ENCODE assay signal across 16 cellular contexts in genomic region chr17:66602659-66603363, GRCh38.
DNase-seq lines count a peak whose midpoint lies in the region; ATAC-seq and TF ChIP-seq lines count a peak whose summit lies in the region.
"Had no signal": no experiment of that assay in that cellular context is flagged by ENCODE, and none has a peak within 500 bp of the region (broad histone marks: within the 10 kb centered on the region; RNA-seq: fewer than 3 reads in every experiment).

No MANE protein-coding gene starts in this region.

- no peak overlapping the region for H3K23ac ChIP-seq in mesendoderm (ENCODE audit: low read length)

- H3K18ac ChIP-seq in mesendoderm (ENCODE audit: low read length) = peak overlapping the region; percentile 8

- H4K5ac ChIP-seq in mesendoderm (ENCODE audit: low read length) = no peak overlapping the region

- no CpG with 5 or more reads among the region's 14 CpGs for WGBS in mesendoderm (ENCODE audit: extremely low coverage, insufficient coverage, low lambda C conversion rate)

- H3K4me3 ChIP-seq in fibroblast of lung (replicated peaks in 1 of 4; ENCODE audit: control extremely low read depth in 1 of 4, insufficient read depth in 1 of 4, low read depth in 3 of 4, low read length in 4 of 4) = peak overlapping the region in 1 of 4 experiments; percentile 4
- no peak overlapping the region for H3K4me3 ChIP-seq in mesendoderm (ENCODE audit: low read length)
- no peak overlapping the region for H3K4me3 ChIP-seq in BE2C (ENCODE audit: low read depth, low read length)
- H3K4me3 ChIP-seq: uterus had no signal

- no peaks in the 10 kb centered on the region for H3K36me3 ChIP-seq in fibroblast of lung (ENCODE audit: control insufficient read depth, insufficient read depth, low read length)
- H3K36me3 ChIP-seq in mesendoderm (ENCODE audit: control insufficient read depth, insufficient read depth, low read length) = no peaks in the 10 kb centered on the region
- H3K36me3 ChIP-seq in BE2C = no peaks in the 10 kb centered on the region
- H3K36me3 ChIP-seq: uterus had no signal

- H3K4me2 ChIP-seq in fibroblast of lung (ENCODE audit: extremely low read depth, insufficient read depth, low read length) = peak overlapping the region; percentile 44
- H3K4me2 ChIP-seq in mesendoderm (ENCODE audit: low read length) = no peak overlapping the region

- peaks cover 17% of the 10 kb centered on the region for H3K79me2 ChIP-seq in fibroblast of lung (ENCODE audit: control insufficient read depth, insufficient read depth, low read length)
- no peaks in the 10 kb centered on the region for H3K79me2 ChIP-seq in mesendoderm (ENCODE audit: control insufficient read depth, insufficient read depth, low read length)

- no peaks in the 10 kb centered on the region for H3K79me1 ChIP-seq in mesendoderm (ENCODE audit: low read length)

- H3K9me3 ChIP-seq in fibroblast of lung (ENCODE audit: control insufficient read depth, insufficient read depth, low read depth, low read length) (no peaks in the 10 kb centered on the region), BE2C (no peaks in the 10 kb centered on the region)
- H3K9me3 ChIP-seq: uterus had no signal

- H3K4ac ChIP-seq in mesendoderm (ENCODE audit: low read depth, low read length) = no peak overlapping the region

- H2AFZ ChIP-seq in fibroblast of lung (ENCODE audit: low read length) = no peak overlapping the region

- TF ChIP-seq CTCF in fibroblast of lung (conservative IDR thresholded peaks at IDR 0.05 in 1 of 2, IDR thresholded peaks at IDR 0.05 in 1 of 2; ENCODE audit: low read depth in 1 of 2, low read length in 2 of 2) (no peak), BE2C (IDR thresholded peaks at IDR 0.05; ENCODE audit: low read depth, low read length) (no peak)

- H3K56ac ChIP-seq in mesendoderm (ENCODE audit: low read length) = no peak overlapping the region

- ATAC-seq in SK-N-SH treated with all-trans-retinoic acid at 6 μM for 48 hours (peak; percentile 78), GM21528 (IDR thresholded peaks at IDR 0.05; ENCODE audit: low FRiP score, unreplicated experiment) (no peak)
- ATAC-seq: stimulated activated effector memory CD8-positive, alpha-beta T cell treated with anti-CD3 and anti-CD28 coated beads, Interleukin-12 subunit alpha, Interleukin-12 subunit beta, amount 100 ng/mL, for 72 hours had no signal

- DNase-seq in EL = peak; percentile 85
- DNase-seq in fibroblast of lung (ENCODE audit: low read depth in 2 of 2) = peak; percentile 56 to 90
- DNase-seq in mesendoderm = no peak
- DNase-seq in BE2C = no peak
- no peak for DNase-seq in NCI-H446 (lab: John Stamatoyannopoulos, UW)
- no peak for DNase-seq in NCI-H2227 (lab: John Stamatoyannopoulos, UW; ENCODE audit: unreplicated experiment)
- DNase-seq: activated naive CD8-positive, alpha-beta T cell treated with anti-CD3 and anti-CD28 coated beads for 36 hours; cortex of kidney; naive B cell; NCI-H2171 treated with DMSO at 0.1 percent for 48 hours; stimulated activated CD4-positive, alpha-beta T cell treated with anti-CD3 and anti-CD28 coated beads, Interleukin-2, amount 100 ng/mL, for 48 hours had no signal

- H2BK5ac ChIP-seq in mesendoderm (ENCODE audit: low read length) = no peak overlapping the region

- H2BK15ac ChIP-seq in mesendoderm (replicated peaks; ENCODE audit: low read depth) = no peak overlapping the region

- no peaks in the 10 kb centered on the region for H4K20me1 ChIP-seq in fibroblast of lung (ENCODE audit: control insufficient read depth, extremely low read depth, insufficient read depth, low read length)

- peak overlapping the region; percentile 54 for H3K27ac ChIP-seq in fibroblast of lung (ENCODE audit: insufficient read depth, low read length)
- no peak overlapping the region for H3K27ac ChIP-seq in mesendoderm (ENCODE audit: low read depth, low read length)
- H3K27ac ChIP-seq: uterus, VCaP had no signal

- no peak overlapping the region for H2AK5ac ChIP-seq in mesendoderm (ENCODE audit: low read length)

- no peak overlapping the region for H2BK120ac ChIP-seq in mesendoderm (ENCODE audit: low read depth, low read length)

- H4K8ac ChIP-seq in mesendoderm (ENCODE audit: low read depth, low read length) = no peak overlapping the region

- H3K9ac ChIP-seq in fibroblast of lung (ENCODE audit: insufficient read depth, low read length) (peak overlapping the region; percentile 42), mesendoderm (ENCODE audit: low read length) (no peak overlapping the region)

- H3K27me3 ChIP-seq in fibroblast of lung (ENCODE audit: control insufficient read depth, insufficient read depth, low read length) (no peaks in the 10 kb centered on the region), mesendoderm (ENCODE audit: insufficient read depth, low read length, poor library complexity) (no peaks in the 10 kb centered on the region), BE2C (no peaks in the 10 kb centered on the region)

- H3K4me1 ChIP-seq in fibroblast of lung (ENCODE audit: control insufficient read depth, extremely low read depth, insufficient read depth, low read length) (peaks cover 8% of the 10 kb centered on the region), mesendoderm (ENCODE audit: control insufficient read depth, low read depth, low read length) (no peaks in the 10 kb centered on the region), BE2C (no peaks in the 10 kb centered on the region)
- H3K4me1 ChIP-seq: uterus had no signal

TF ChIP-seq in SK-N-SH treated with all-trans-retinoic acid at 6 μM for 48 hours, 23 proteins besides CTCF, POLR2A, EP300 and RAD21:
- TF ChIP-seq, protein P1, sequence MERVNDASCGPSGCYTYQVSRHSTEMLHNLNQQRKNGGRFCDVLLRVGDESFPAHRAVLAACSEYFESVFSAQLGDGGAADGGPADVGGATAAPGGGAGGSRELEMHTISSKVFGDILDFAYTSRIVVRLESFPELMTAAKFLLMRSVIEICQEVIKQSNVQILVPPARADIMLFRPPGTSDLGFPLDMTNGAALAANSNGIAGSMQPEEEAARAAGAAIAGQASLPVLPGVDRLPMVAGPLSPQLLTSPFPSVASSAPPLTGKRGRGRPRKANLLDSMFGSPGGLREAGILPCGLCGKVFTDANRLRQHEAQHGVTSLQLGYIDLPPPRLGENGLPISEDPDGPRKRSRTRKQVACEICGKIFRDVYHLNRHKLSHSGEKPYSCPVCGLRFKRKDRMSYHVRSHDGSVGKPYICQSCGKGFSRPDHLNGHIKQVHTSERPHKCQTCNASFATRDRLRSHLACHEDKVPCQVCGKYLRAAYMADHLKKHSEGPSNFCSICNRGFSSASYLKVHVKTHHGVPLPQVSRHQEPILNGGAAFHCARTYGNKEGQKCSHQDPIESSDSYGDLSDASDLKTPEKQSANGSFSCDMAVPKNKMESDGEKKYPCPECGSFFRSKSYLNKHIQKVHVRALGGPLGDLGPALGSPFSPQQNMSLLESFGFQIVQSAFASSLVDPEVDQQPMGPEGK (CRISPR knock-in tag; IDR thresholded peaks at IDR 0.05; ENCODE audit: borderline replicate concordance) = no peak
- TF ChIP-seq, protein P2, sequence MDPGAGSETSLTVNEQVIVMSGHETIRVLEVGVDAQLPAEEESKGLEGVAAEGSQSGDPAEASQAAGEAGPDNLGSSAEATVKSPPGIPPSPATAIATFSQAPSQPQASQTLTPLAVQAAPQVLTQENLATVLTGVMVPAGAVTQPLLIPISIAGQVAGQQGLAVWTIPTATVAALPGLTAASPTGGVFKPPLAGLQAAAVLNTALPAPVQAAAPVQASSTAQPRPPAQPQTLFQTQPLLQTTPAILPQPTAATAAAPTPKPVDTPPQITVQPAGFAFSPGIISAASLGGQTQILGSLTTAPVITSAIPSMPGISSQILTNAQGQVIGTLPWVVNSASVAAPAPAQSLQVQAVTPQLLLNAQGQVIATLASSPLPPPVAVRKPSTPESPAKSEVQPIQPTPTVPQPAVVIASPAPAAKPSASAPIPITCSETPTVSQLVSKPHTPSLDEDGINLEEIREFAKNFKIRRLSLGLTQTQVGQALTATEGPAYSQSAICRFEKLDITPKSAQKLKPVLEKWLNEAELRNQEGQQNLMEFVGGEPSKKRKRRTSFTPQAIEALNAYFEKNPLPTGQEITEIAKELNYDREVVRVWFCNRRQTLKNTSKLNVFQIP (CRISPR knock-in tag; IDR thresholded peaks at IDR 0.05; ENCODE audit: borderline replicate concordance, low read depth) = no peak
- TF ChIP-seq ISL1 (CRISPR knock-in tag; IDR thresholded peaks at IDR 0.05) = no peak
- TF ChIP-seq ZFP3 (CRISPR knock-in tag; IDR thresholded peaks at IDR 0.05) = no peak
- TF ChIP-seq ARNTL (CRISPR knock-in tag; IDR thresholded peaks at IDR 0.05; ENCODE audit: borderline replicate concordance, low read depth) = no peak
- no peak for TF ChIP-seq TCF4 (CRISPR knock-in tag; IDR thresholded peaks at IDR 0.05; ENCODE audit: borderline replicate concordance)
- TF ChIP-seq ZNF565 (CRISPR knock-in tag; conservative IDR thresholded peaks at IDR 0.05; ENCODE audit: low read depth) = no peak
- TF ChIP-seq ESRRG (CRISPR knock-in tag; IDR thresholded peaks at IDR 0.05) = no peak
- TF ChIP-seq CSRNP3 (CRISPR knock-in tag; IDR thresholded peaks at IDR 0.05) = no peak
- no peak for TF ChIP-seq CREB5 (CRISPR knock-in tag; IDR thresholded peaks at IDR 0.05; ENCODE audit: low read depth)
TF ChIP-seq in SK-N-SH treated with all-trans-retinoic acid at 6 μM for 48 hours: peak in this region for 0.

Comparison
In these comparisons a context has a peak if more than half of its experiments do, and no peak if none do; other contexts are left out.
1. DNase-seq: peak in EL (single experiment) and fibroblast of lung (2 of 2); none in mesendoderm (single experiment), BE2C (single experiment), NCI-H446 (0 of 2) and NCI-H2227 (single experiment).